9 cellular contexts compared by ENCODE assay signal in genomic region chr6:215335-216034, GRCh38.
DNase-seq lines count a peak whose midpoint lies in the region; TF ChIP-seq lines count a peak whose summit lies in the region.
"Had no signal": no experiment of that assay in that cellular context is flagged by ENCODE, and none has a peak within 500 bp of the region (broad histone marks: within the 10 kb centered on the region; RNA-seq: fewer than 3 reads in every experiment).

No MANE protein-coding gene starts in this region.

- no peaks in the 10 kb centered on the region for H3K36me3 ChIP-seq in H7 (replicated peaks; ENCODE audit: control insufficient read depth, insufficient read depth, low read length)

- TF ChIP-seq CTCF in epithelial cell of esophagus (IDR thresholded peaks at IDR 0.05; ENCODE audit: insufficient read depth, low read depth, low read length, missing control alignments), result no peak

- H3K4me3 ChIP-seq in epithelial cell of esophagus (ENCODE audit: low read length) (no peak overlapping the region), H7 (ENCODE audit: insufficient read depth, low read depth, low read length) (no peak overlapping the region)

- H3K27me3 ChIP-seq in H7 (ENCODE audit: control insufficient read depth, insufficient read depth, low read length), result no peaks in the 10 kb centered on the region

- peak; percentile 8 for DNase-seq in LoVo (ENCODE audit: low spot score)
- DNase-seq in activated CD4-positive, alpha-beta T cell treated with anti-CD3 and anti-CD28 coated beads for 4 hours, result peak; percentile 63 to 72
- peak; percentile 80 for DNase-seq in epithelial cell of esophagus (ENCODE audit: low read depth)
- DNase-seq in stimulated activated CD4-positive, alpha-beta T cell treated with anti-CD3 and anti-CD28 coated beads, TNF-alpha, amount 100 ng/mL, for 24 hours (ENCODE audit: low read depth in 3 of 3), result peak; percentile 50 to 74 (median 56)
- no peak for DNase-seq in occipital lobe (lab: John Stamatoyannopoulos, UW)
- DNase-seq in islet precursor cell, result no peak
- no peak for DNase-seq in NCI-H524 (lab: John Stamatoyannopoulos, UW)
- DNase-seq in H7, result no peak
- DNase-seq: endodermal cell had no signal

Comparison
In these comparisons a context has a peak if more than half of its experiments do, and no peak if none do; other contexts are left out.
1. DNase-seq: peak in LoVo (single experiment), activated CD4-positive, alpha-beta T cell treated with anti-CD3 and anti-CD28 coated beads for 4 hours (2 of 2), epithelial cell of esophagus (single experiment) and stimulated activated CD4-positive, alpha-beta T cell treated with anti-CD3 and anti-CD28 coated beads, TNF-alpha, amount 100 ng/mL, for 24 hours (3 of 3); none in occipital lobe (single experiment), islet precursor cell (single experiment), NCI-H524 (0 of 2) and H7 (single experiment).